ENCODE assay signal across 1 cellular context in the genomic region with DNA sequence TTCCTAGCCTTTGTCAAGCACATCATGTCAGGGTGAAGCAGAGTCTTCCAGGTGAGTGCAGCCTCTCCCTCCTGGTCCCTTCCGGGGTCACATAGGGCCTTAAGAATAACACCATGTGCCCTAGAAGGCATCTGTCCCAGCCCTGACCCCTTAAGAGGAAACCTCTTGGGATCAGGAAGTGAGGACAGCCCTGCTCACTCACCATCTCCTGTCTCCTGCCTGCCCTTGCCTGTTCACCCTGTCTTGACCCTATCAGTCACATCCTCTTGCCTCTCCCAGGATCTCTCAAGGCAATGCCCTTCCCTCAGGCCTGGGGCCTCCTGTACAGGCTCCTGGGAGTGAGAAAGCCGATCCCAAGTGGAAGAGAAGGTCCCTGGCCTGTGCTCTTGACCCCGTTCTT.
TF ChIP-seq lines count a peak whose summit lies in the region.

No MANE protein-coding gene starts in this region.

TF ChIP-seq in HepG2, 621 proteins besides CTCF, POLR2A, EP300 and RAD21:
- no peak for TF ChIP-seq NKX3-1 (CRISPR knock-in tag; IDR thresholded peaks at IDR 0.05)
- TF ChIP-seq MXD4 (CRISPR knock-in tag; IDR thresholded peaks at IDR 0.05) = no peak
- TF ChIP-seq MTF2 (CRISPR knock-in tag; IDR thresholded peaks at IDR 0.05; ENCODE audit: borderline replicate concordance) = no peak
- TF ChIP-seq, protein P1, sequence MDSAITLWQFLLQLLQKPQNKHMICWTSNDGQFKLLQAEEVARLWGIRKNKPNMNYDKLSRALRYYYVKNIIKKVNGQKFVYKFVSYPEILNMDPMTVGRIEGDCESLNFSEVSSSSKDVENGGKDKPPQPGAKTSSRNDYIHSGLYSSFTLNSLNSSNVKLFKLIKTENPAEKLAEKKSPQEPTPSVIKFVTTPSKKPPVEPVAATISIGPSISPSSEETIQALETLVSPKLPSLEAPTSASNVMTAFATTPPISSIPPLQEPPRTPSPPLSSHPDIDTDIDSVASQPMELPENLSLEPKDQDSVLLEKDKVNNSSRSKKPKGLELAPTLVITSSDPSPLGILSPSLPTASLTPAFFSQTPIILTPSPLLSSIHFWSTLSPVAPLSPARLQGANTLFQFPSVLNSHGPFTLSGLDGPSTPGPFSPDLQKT (CRISPR knock-in tag; IDR thresholded peaks at IDR 0.05; ENCODE audit: borderline replicate concordance) = no peak
- no peak for TF ChIP-seq SOX6 (IDR thresholded peaks at IDR 0.05)
- no peak for TF ChIP-seq SOX6 (CRISPR knock-in tag; IDR thresholded peaks at IDR 0.05)
- no peak for TF ChIP-seq ETS1 (CRISPR knock-in tag; IDR thresholded peaks at IDR 0.05)
- no peak for TF ChIP-seq ZNF576 (CRISPR knock-in tag; IDR thresholded peaks at IDR 0.05)
- no peak for TF ChIP-seq GATA4 (IDR thresholded peaks at IDR 0.05; ENCODE audit: borderline replicate concordance, low read depth)
- TF ChIP-seq ZNF83 (CRISPR knock-in tag; IDR thresholded peaks at IDR 0.05; ENCODE audit: borderline replicate concordance) = no peak
- no peak for TF ChIP-seq ZNF552 (CRISPR knock-in tag; IDR thresholded peaks at IDR 0.05; ENCODE audit: borderline replicate concordance)
- TF ChIP-seq CAMTA2 (CRISPR knock-in tag; IDR thresholded peaks at IDR 0.05; ENCODE audit: borderline replicate concordance) = no peak
- TF ChIP-seq CEBPG (CRISPR knock-in tag; IDR thresholded peaks at IDR 0.05) = no peak
- no peak for TF ChIP-seq ZNF142 (CRISPR knock-in tag; IDR thresholded peaks at IDR 0.05)
- TF ChIP-seq ZSCAN5A (CRISPR knock-in tag; IDR thresholded peaks at IDR 0.05; ENCODE audit: borderline replicate concordance) = no peak
- no peak for TF ChIP-seq MAF1 (CRISPR knock-in tag; IDR thresholded peaks at IDR 0.05; ENCODE audit: borderline replicate concordance)
- no peak for TF ChIP-seq NONO (IDR thresholded peaks at IDR 0.05)
- no peak for TF ChIP-seq NONO (CRISPR knock-in tag; conservative IDR thresholded peaks at IDR 0.05)
